Comparison of ENCODE assay signal across 1 cellular context in the genomic region with DNA sequence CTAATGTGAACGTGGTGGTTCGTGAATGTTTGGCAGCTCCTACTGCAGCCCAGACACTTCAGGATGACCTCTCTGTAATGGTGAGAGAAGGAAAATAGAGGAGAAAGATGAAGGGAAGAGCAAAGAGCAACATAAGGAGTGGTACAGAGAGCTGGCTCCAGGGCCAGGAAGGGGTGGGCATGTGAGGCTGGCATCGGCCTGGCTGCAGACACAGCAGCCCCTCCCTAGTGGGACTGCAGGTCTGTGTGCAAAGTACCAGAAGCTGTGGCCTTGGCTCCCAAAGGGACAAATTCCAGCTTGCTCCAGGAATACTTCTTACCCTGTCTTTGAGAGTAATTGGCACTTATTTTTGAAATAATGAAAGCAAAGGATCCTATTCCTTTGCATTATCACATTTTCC.
TF ChIP-seq lines count a peak whose summit lies in the region.

No MANE protein-coding gene starts in this region.

TF ChIP-seq in endothelial cell of umbilical vein, 7 proteins besides CTCF, POLR2A, EP300 and RAD21:
- TF ChIP-seq JUN (IDR thresholded peaks at IDR 0.05; ENCODE audit: borderline replicate concordance, insufficient read depth, insufficient read length, low read depth) (no peak), FOS (IDR thresholded peaks at IDR 0.05; ENCODE audit: borderline replicate concordance, insufficient read depth, low read length) (no peak), EZH2 (IDR thresholded peaks at IDR 0.05; ENCODE audit: borderline replicate concordance, low read depth, low read length, severe bottlenecking) (no peak), POLR2AphosphoS5 (IDR thresholded peaks at IDR 0.05; ENCODE audit: insufficient read depth, low read depth, low read length) (no peak), GATA2 (IDR thresholded peaks at IDR 0.05; ENCODE audit: insufficient read depth, insufficient read length, low read depth, low read length) (no peak), MYC (IDR thresholded peaks at IDR 0.05; ENCODE audit: low read depth, low read length) (no peak)
